8 cellular contexts compared by ENCODE assay signal in genomic region chr17:1829579-1830257, GRCh38. TPM values are rescaled to one million over a fixed set of nuclear protein-coding genes. Genes with fewer than 3 reads are reported as not detected.
A peak's percentile ranks its signal among the peaks of the same experiment; 100 is the strongest.
DNase-seq lines count a peak whose midpoint lies in the region; ATAC-seq and TF ChIP-seq lines count a peak whose summit lies in the region.

Gene RPA1 (plus strand): TSS chr17:1830005. CDS start chr17:1830094, 89 bp downstream.
Gene SMYD4 (minus strand): TSS chr17:1829902. CDS start chr17:1827994, 1,908 bp downstream.

- H3K27me3 ChIP-seq in uterus: no peaks in the 10 kb centered on the region

- in situ Hi-C loops in GM13976 (cut with MboI; ENCODE audit: low sequenced_read_pairs, unreplicated experiment): no loop called here

- H3K9me3 ChIP-seq in uterus: no peaks in the 10 kb centered on the region

- TF ChIP-seq CTCF in GM13976 (IDR thresholded peaks at IDR 0.05; ENCODE audit: borderline replicate concordance, control extremely low read depth, extremely low read depth, insufficient read depth, missing control alignments) (no peak), uterus (IDR thresholded peaks at IDR 0.05) (peak in 1 of 4 experiments; percentile 26)

- DNase-seq in GM13976 (ENCODE audit: low spot score) (peak; percentile 97), NCI-H128 (lab: John Stamatoyannopoulos, UW; ENCODE audit: unreplicated experiment) (peak; percentile 44), hepatic stellate cell (ENCODE audit: low spot score) (peak; percentile 98), putamen (ENCODE audit: low spot score) (peak; percentile 88), uterus (peak; percentile 79 to 86)

- TF ChIP-seq POLR2A in uterus (IDR thresholded peaks at IDR 0.05): peak; percentile 77 to 88

- ATAC-seq in HG02759 (IDR thresholded peaks at IDR 0.05; ENCODE audit: unreplicated experiment): peak; percentile 90

- no peaks in the 10 kb centered on the region for H3K4me1 ChIP-seq in uterus

- peak within 1 kb of the TSS; percentile 85 to 92 for H3K4me3 ChIP-seq in uterus

- no peaks in the 10 kb centered on the region for H3K36me3 ChIP-seq in uterus

- intact Hi-C loops in T-helper 2 cell treated with Interferon-gamma antibody and Interleukin-4, amounts not matched to agents 100 ng/mL and 5 ng/mL, for 36 hours (cut with micrococcal nuclease): loop anchor here (2.0 to 5.0 kb wide), 2 partner anchors 43 to 113 kb away; no protein-coding TSS in a partner anchor
- intact Hi-C loops in uterus (cut with DNase I; ENCODE audit: low total_unique reads): no loop called here

- H3K27ac ChIP-seq in angular gyrus (ENCODE audit: low read depth, low read length) (peak within 1 kb of the TSS; percentile 73), uterus (peak within 1 kb of the TSS; percentile 84 to 94)

RNA-seq across cellular contexts. Expression of gene RPA1, which starts in this region (rescaled TPM):
- total RNA-seq in T-helper 2 cell treated with Interferon-gamma antibody and Interleukin-4, amounts not matched to agents 100 ng/mL and 5 ng/mL, for 36 hours: 234 and 238 TPM in 2 replicates
- total RNA-seq in uterus: 100 to 1,000 TPM in 1 of 4 donors, 10 to 100 TPM in 3; 15.9 to 108 (median 41.5) TPM

RNA-seq across cellular contexts. Expression of gene SMYD4, which starts in this region (rescaled TPM):
- total RNA-seq in T-helper 2 cell treated with Interferon-gamma antibody and Interleukin-4, amounts not matched to agents 100 ng/mL and 5 ng/mL, for 36 hours: 35.8 and 36.6 TPM in 2 replicates
- 100 to 1,000 TPM in 1 of 4 donors, 10 to 100 TPM in 3; 19.1 to 101 (median 30.5) TPM for total RNA-seq in uterus

Comparison
In these comparisons a context has a peak if more than half of its experiments do, and no peak if none do; other contexts are left out.
1. Peak in every context shown above with its lines: DNase-seq, ATAC-seq, H3K4me3 ChIP-seq and H3K27ac ChIP-seq.
2. DNase-seq: peak in every context shown above with its lines; median percentile 98 in hepatic stellate cell; 97 in GM13976; 88 in putamen; 82 in uterus; 44 in NCI-H128.